Comparison of ENCODE assay signal across 9 cellular contexts in genomic region chr4:122733805-122734155, GRCh38. TPM values are rescaled to one million over a fixed set of nuclear protein-coding genes. Genes with fewer than 3 reads are reported as not detected.
A peak's percentile ranks its signal among the peaks of the same experiment; 100 is the strongest.
DNase-seq lines count a peak whose midpoint lies in the region; ATAC-seq, FAIRE-seq and TF ChIP-seq lines count a peak whose summit lies in the region.
"Had no signal": no experiment of that assay in that cellular context is flagged by ENCODE, and none has a peak within 500 bp of the region (broad histone marks: within the 10 kb centered on the region; RNA-seq: fewer than 3 reads in every experiment).

No MANE protein-coding gene starts in this region.

- no peak overlapping the region for H4K91ac ChIP-seq in trophoblast cell (ENCODE audit: low read depth, low read length)

- H3K4me3 ChIP-seq in suprapubic skin (peak overlapping the region; percentile 62), trophoblast cell (ENCODE audit: low read depth, low read length) (no peak overlapping the region)

- H3K4me2 ChIP-seq in trophoblast cell (ENCODE audit: low read length) = no peak overlapping the region

- no peak for ATAC-seq in activated T-cell treated with anti-CD3 and anti-CD28 coated beads, Interleukin-2, amount 50 U/mL, for 72 hours (replicated peaks in 1 of 2)

- H3K4me1 ChIP-seq in suprapubic skin (peaks cover 14% of the 10 kb centered on the region), trophoblast cell (ENCODE audit: control insufficient read depth in 1 of 2, insufficient read depth in 2 of 2, low read length in 2 of 2) (peaks cover 0 to 3% of the 10 kb centered on the region in 2 experiments)

- H2BK120ac ChIP-seq in trophoblast cell (ENCODE audit: insufficient read depth, low read length, poor library complexity) = no peak overlapping the region

- peaks cover 4% of the 10 kb centered on the region for H3K79me2 ChIP-seq in trophoblast cell (ENCODE audit: control insufficient read depth, insufficient read depth, low read length, poor library complexity)

- H3K18ac ChIP-seq in trophoblast cell (ENCODE audit: low read length) = no peak overlapping the region

- H3K14ac ChIP-seq in trophoblast cell (ENCODE audit: low read length) = no peak overlapping the region

- H3K36me3 Mint-ChIP-seq in activated T-cell treated with anti-CD3 and anti-CD28 coated beads, Interleukin-2, amount 50 U/mL, for 72 hours (ENCODE audit: insufficient read depth in 2 of 2) = peaks cover 3 to 4% of the 10 kb centered on the region in 2 donors
- H3K36me3 Mint-ChIP-seq in activated T-helper 1 cell treated with anti-CD3 and anti-CD28 coated beads, Interleukin-12 subunit alpha, Interleukin-12 subunit beta, Interleukin-2, Interleukin-4 antibody, amounts not matched to agents 30 ng/mL and 10 ng/mL and 1 ng/mL, durations not matched to agents 14 hours and 24 hours and 36 hours (ENCODE audit: low read depth) = peaks cover 12% of the 10 kb centered on the region

- no peak overlapping the region for H2AK5ac ChIP-seq in trophoblast cell (ENCODE audit: low read length)

- H2BK12ac ChIP-seq in trophoblast cell (ENCODE audit: low read length) = no peak overlapping the region

- TF ChIP-seq POLR2A in suprapubic skin (IDR thresholded peaks at IDR 0.05) = no peak

- WGBS in suprapubic skin = 97% methylated on average over 1 of the region's 1 CpG
- no CpG with 5 or more reads among the region's 1 CpG for WGBS in trophoblast cell (ENCODE audit: extremely low coverage, insufficient coverage, insufficient read length)

- no peak overlapping the region for H3K23ac ChIP-seq in trophoblast cell (ENCODE audit: low read length)

- H3K4ac ChIP-seq in trophoblast cell (ENCODE audit: low read depth, low read length) = no peak overlapping the region

- H3K4me3 Mint-ChIP-seq in activated T-cell treated with anti-CD3 and anti-CD28 coated beads, Interleukin-2, amount 50 U/mL, for 72 hours = peak overlapping the region; percentile 92 to 98
- peak overlapping the region; percentile 94 for H3K4me3 Mint-ChIP-seq in activated T-helper 1 cell treated with anti-CD3 and anti-CD28 coated beads, Interleukin-12 subunit alpha, Interleukin-12 subunit beta, Interleukin-2, Interleukin-4 antibody, amounts not matched to agents 30 ng/mL and 10 ng/mL and 1 ng/mL, durations not matched to agents 14 hours and 24 hours and 36 hours

- no peak overlapping the region for H3K9ac ChIP-seq in trophoblast cell (ENCODE audit: low read length)

- no peak overlapping the region for H4K12ac ChIP-seq in trophoblast cell (ENCODE audit: low read depth, low read length)

- no peaks in the 10 kb centered on the region for H3K9me3 ChIP-seq in suprapubic skin
- no peaks in the 10 kb centered on the region for H3K9me3 ChIP-seq in trophoblast cell (ENCODE audit: insufficient read depth, low read depth, low read length)

- H3K27ac ChIP-seq in suprapubic skin (peak overlapping the region; percentile 90), trophoblast cell (ENCODE audit: low read depth, low read length) (no peak overlapping the region)

- peaks cover 21% of the 10 kb centered on the region for H3K4me1 Mint-ChIP-seq in activated T-cell treated with anti-CD3 and anti-CD28 coated beads, Interleukin-2, amount 50 U/mL, for 72 hours (ENCODE audit: low read depth)
- H3K4me1 Mint-ChIP-seq in activated T-helper 1 cell treated with anti-CD3 and anti-CD28 coated beads, Interleukin-12 subunit alpha, Interleukin-12 subunit beta, Interleukin-2, Interleukin-4 antibody, amounts not matched to agents 30 ng/mL and 10 ng/mL and 1 ng/mL, durations not matched to agents 14 hours and 24 hours and 36 hours (ENCODE audit: low read depth) = peaks cover 31% of the 10 kb centered on the region

- no peak for TF ChIP-seq EP300 in suprapubic skin (IDR thresholded peaks at IDR 0.05)

- H4K8ac ChIP-seq in trophoblast cell (ENCODE audit: low read depth, low read length) = no peak overlapping the region

- no peak for DNase-seq in activated T-cell treated with anti-CD3 and anti-CD28 coated beads, Interleukin-2, amount 50 U/mL, for 72 hours
- no peak for DNase-seq in activated T-cell treated with anti-CD3 and anti-CD28 coated beads, Interleukin-2, amount 50 U/mL, for 1 hour
- DNase-seq in activated T-helper 1 cell treated with anti-CD3 and anti-CD28 coated beads, Interleukin-12 subunit alpha, Interleukin-12 subunit beta, Interleukin-2, Interleukin-4 antibody, amounts not matched to agents 30 ng/mL and 10 ng/mL and 1 ng/mL, durations not matched to agents 14 hours and 24 hours and 36 hours (ENCODE audit: low spot score) = no peak
- DNase-seq in suprapubic skin (ENCODE audit: low spot score in 2 of 2) (no peak), trophoblast cell (no peak), NCI-H2227 treated with DMSO at 0.1 percent for 48 hours (lab: John Stamatoyannopoulos, UW) (no peak), urothelium cell line (ENCODE audit: low spot score) (no peak)

- intact Hi-C loops in activated T-helper 1 cell treated with anti-CD3 and anti-CD28 coated beads, Interleukin-12 subunit alpha, Interleukin-12 subunit beta, Interleukin-2, Interleukin-4 antibody, amounts not matched to agents 30 ng/mL and 10 ng/mL and 1 ng/mL, durations not matched to agents 14 hours and 24 hours and 36 hours (cut with micrococcal nuclease) = loop anchor here (2.0 to 5.0 kb wide), 4 partner anchors 13 to 911 kb away; partner anchors contain the start of gene CCNA2

- H3K27me3 ChIP-seq in suprapubic skin (no peaks in the 10 kb centered on the region), trophoblast cell (ENCODE audit: insufficient read depth, low read length) (no peaks in the 10 kb centered on the region)
- H3K27me3 ChIP-seq: right atrium auricular region had no signal

- no peak overlapping the region for H2AFZ ChIP-seq in trophoblast cell (ENCODE audit: insufficient read depth, low read length, poor library complexity)

- no peak overlapping the region for H2BK5ac ChIP-seq in trophoblast cell (ENCODE audit: low read depth, low read length, poor library complexity)

- peaks cover 4% of the 10 kb centered on the region for H3K79me1 ChIP-seq in trophoblast cell (ENCODE audit: low read length)

- TF ChIP-seq CTCF in suprapubic skin (IDR thresholded peaks at IDR 0.05) = no peak

- H3K27ac Mint-ChIP-seq in activated T-cell treated with anti-CD3 and anti-CD28 coated beads, Interleukin-2, amount 50 U/mL, for 72 hours = peak overlapping the region; percentile 71
- H3K27ac Mint-ChIP-seq in activated T-helper 1 cell treated with anti-CD3 and anti-CD28 coated beads, Interleukin-12 subunit alpha, Interleukin-12 subunit beta, Interleukin-2, Interleukin-4 antibody, amounts not matched to agents 30 ng/mL and 10 ng/mL and 1 ng/mL, durations not matched to agents 14 hours and 24 hours and 36 hours = no peak overlapping the region

- H3K9me3 Mint-ChIP-seq in activated T-cell treated with anti-CD3 and anti-CD28 coated beads, Interleukin-2, amount 50 U/mL, for 72 hours = no peaks in the 10 kb centered on the region
- peaks cover 9% of the 10 kb centered on the region for H3K9me3 Mint-ChIP-seq in activated T-helper 1 cell treated with anti-CD3 and anti-CD28 coated beads, Interleukin-12 subunit alpha, Interleukin-12 subunit beta, Interleukin-2, Interleukin-4 antibody, amounts not matched to agents 30 ng/mL and 10 ng/mL and 1 ng/mL, durations not matched to agents 14 hours and 24 hours and 36 hours

- H3K27me3 Mint-ChIP-seq in activated T-cell treated with anti-CD3 and anti-CD28 coated beads, Interleukin-2, amount 50 U/mL, for 72 hours (ENCODE audit: low read depth) = no peaks in the 10 kb centered on the region
- no peaks in the 10 kb centered on the region for H3K27me3 Mint-ChIP-seq in activated T-helper 1 cell treated with anti-CD3 and anti-CD28 coated beads, Interleukin-12 subunit alpha, Interleukin-12 subunit beta, Interleukin-2, Interleukin-4 antibody, amounts not matched to agents 30 ng/mL and 10 ng/mL and 1 ng/mL, durations not matched to agents 14 hours and 24 hours and 36 hours (ENCODE audit: insufficient read depth)

- H3K36me3 ChIP-seq in suprapubic skin (no peaks in the 10 kb centered on the region), trophoblast cell (ENCODE audit: control insufficient read depth in 1 of 2, insufficient read depth in 2 of 2, low read length in 2 of 2) (no peaks in the 10 kb centered on the region)
- H3K36me3 ChIP-seq: right atrium auricular region had no signal

- FAIRE-seq in islet of Langerhans (lab: Jason Lieb, UNC) (peak; percentile 72), urothelium cell line (lab: Jason Lieb, UNC) (no peak)

RNA-seq across cellular contexts. Expression of gene BBS12, which starts 1.3 kb away (rescaled TPM):
- 1 to 10 TPM; 3.0 to 4.4 TPM for total RNA-seq in activated T-cell treated with anti-CD3 and anti-CD28 coated beads, Interleukin-2, amount 50 U/mL, for 72 hours
- 4.4 and 6.2 TPM in 2 replicates for total RNA-seq in activated T-helper 1 cell treated with anti-CD3 and anti-CD28 coated beads, Interleukin-12 subunit alpha, Interleukin-12 subunit beta, Interleukin-2, Interleukin-4 antibody, amounts not matched to agents 30 ng/mL and 10 ng/mL and 1 ng/mL, durations not matched to agents 14 hours and 24 hours and 36 hours
- total RNA-seq in suprapubic skin = 1 to 10 TPM in 1 of 4 donors, under 1 TPM in 3; 0.70 to 1.9 (median 0.92) TPM
- polyA plus RNA-seq in trophoblast cell (2013) = 1.3 TPM in 2 replicates
